ENCODE assay signal across 7 cellular contexts in the genomic region with DNA sequence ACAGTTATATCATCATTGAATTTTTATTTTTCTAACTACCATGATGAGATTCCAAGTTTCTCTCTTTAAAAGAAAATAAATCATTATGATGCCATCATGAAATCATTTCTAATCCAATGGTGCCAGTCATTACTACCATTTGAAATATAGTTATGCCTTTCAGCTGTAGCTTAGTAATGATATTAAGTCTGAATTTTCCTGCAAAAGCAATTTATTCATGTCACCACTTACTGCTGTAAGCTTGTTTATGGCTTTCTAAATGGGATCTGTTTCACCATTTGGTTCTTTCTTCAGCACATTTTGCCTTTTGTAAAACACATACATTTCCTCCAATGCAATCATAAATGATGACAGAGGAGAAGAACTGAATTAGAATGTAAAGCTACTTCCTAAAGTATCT.
"Had no signal": no experiment of that assay in that cellular context is flagged by ENCODE, and none has a peak within 500 bp of the region (broad histone marks: within the 10 kb centered on the region; RNA-seq: fewer than 3 reads in every experiment).

No MANE protein-coding gene starts in this region.

- H3K27ac ChIP-seq: HL-60 had no signal

- H3K4me3 ChIP-seq: GM23338 had no signal

- ATAC-seq: GM23338, HepG2 had no signal

- H3K4me2 ChIP-seq: GM23338 had no signal

- FAIRE-seq: H1, H54, HepG2 had no signal

- DNase-seq: H9, HCEC 1CT had no signal
